ENCODE assay signal across 22 cellular contexts in the genomic region with DNA sequence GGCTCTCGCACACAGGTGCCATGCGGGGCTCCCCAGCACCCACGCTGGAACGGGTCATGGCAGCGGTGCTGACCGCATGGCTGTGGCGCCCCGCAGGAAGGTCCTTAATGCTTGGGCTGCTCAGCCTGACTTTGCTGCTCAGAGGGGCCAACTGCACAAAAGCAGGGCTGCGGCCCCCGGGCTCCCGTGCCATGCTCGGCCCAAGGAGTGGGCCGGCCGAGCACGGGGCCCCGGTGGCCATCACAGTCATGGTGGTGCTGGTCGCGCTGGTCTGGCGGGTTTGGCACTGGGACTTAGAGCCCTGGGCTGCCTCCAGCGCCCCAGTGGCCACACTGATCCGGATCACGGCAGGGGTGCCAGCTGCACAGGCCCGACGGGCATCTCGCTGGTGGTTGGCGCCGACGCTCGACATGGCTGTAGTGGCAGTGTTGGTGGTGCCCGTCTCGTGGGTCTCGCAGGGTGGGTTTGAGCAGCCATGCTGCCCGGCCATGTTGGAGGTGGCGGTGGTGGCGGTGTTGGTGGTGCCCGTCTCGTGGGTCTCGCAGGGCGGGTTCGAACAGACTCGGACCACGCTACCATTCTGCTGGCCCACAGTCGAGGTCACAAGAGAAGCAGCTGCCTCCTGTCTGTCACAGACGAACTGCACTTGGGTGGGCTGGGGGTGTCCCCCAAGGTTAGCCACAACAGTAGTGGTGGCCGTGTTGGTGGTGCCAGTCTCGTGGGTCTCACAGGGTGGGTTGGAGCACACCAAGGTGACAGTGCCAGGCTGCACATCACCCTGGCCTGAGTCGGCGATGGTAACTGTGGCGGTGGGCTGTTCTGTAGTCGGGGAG. TPM values are rescaled to one million over a fixed set of nuclear protein-coding genes. Genes with fewer than 3 reads are reported as not detected.
DNase-seq lines count a peak whose midpoint lies in the region; TF ChIP-seq lines count a peak whose summit lies in the region.
"Had no signal": no experiment of that assay in that cellular context is flagged by ENCODE, and none has a peak within 500 bp of the region (broad histone marks: within the 10 kb centered on the region; RNA-seq: fewer than 3 reads in every experiment).

No MANE protein-coding gene starts in this region.

- peaks cover 0 to 4% (median 0%) of the 10 kb centered on the region in 7 donors for H3K9me3 Mint-ChIP-seq in CD14-positive monocyte
- H3K9me3 Mint-ChIP-seq in H9, result no peaks in the 10 kb centered on the region; a peak in 1 of 5 replicates
- H3K9me3 Mint-ChIP-seq in endodermal cell, result no peaks in the 10 kb centered on the region
- H3K9me3 Mint-ChIP-seq: activated naive CD8-positive, alpha-beta T cell treated with anti-CD3 and anti-CD28 coated beads, Interleukin-2, amount 10 ng/mL, durations not matched to agents 7 days and 5 days; activated T-helper 17 cell treated with anti-CD3 and anti-CD28 coated beads, Interleukin-2, amount 50 U/mL, for 72 hours; CD8-positive, alpha-beta T cell; naive thymus-derived CD4-positive, alpha-beta T cell; stimulated activated memory B cell treated with anti-CD40 and anti-IgM and Interleukin-4, amounts not matched to agents 10 μg/mL and 1 μg/mL and 100 μg/mL, for 72 hours had no signal

- H2AK5ac ChIP-seq in H9 (ENCODE audit: insufficient read length, low read length), result no peak overlapping the region

- H3K4me1 Mint-ChIP-seq in CD14-positive monocyte (no peaks in the 10 kb centered on the region), H9 (peaks cover 0 to 6% of the 10 kb centered on the region in 2 experiments; a peak in 1 of 4 replicates), endodermal cell (no peaks in the 10 kb centered on the region)
- H3K4me1 Mint-ChIP-seq: activated T-helper 17 cell treated with anti-CD3 and anti-CD28 coated beads, Interleukin-2, amount 50 U/mL, for 72 hours; stimulated activated memory B cell treated with anti-CD40 and anti-IgM and Interleukin-4, amounts not matched to agents 10 μg/mL and 1 μg/mL and 100 μg/mL, for 72 hours had no signal

- no peak overlapping the region for H3K4ac ChIP-seq in H9 (ENCODE audit: low read depth, low read length)

- H3K56ac ChIP-seq in H9 (ENCODE audit: insufficient read length, low read depth, low read length), result no peak overlapping the region

- no peak overlapping the region for H3K23ac ChIP-seq in H9 (ENCODE audit: insufficient read length, low read depth, low read length)

- H3K27ac ChIP-seq in H9 (ENCODE audit: insufficient read length, low read depth, low read length) (no peak overlapping the region), endodermal cell (ENCODE audit: low read depth, low read length) (no peak overlapping the region), rectal smooth muscle tissue (ENCODE audit: low read depth, low read length) (peak overlapping the region; percentile 95), brain microvascular endothelial cell (no peak overlapping the region)
- H3K27ac ChIP-seq: hepatocyte, SJCRH30 had no signal

- no peak overlapping the region for H2BK5ac ChIP-seq in H9 (ENCODE audit: insufficient read length, low read length)

- H3K4me2 ChIP-seq in H9 (ENCODE audit: insufficient read depth, insufficient read length, low read length), result no peak overlapping the region
- H3K4me2 ChIP-seq: hepatocyte had no signal

- H3K36me3 ChIP-seq in endodermal cell (ENCODE audit: control insufficient read depth, insufficient read depth, low read length) (peaks cover 34% of the 10 kb centered on the region), rectal smooth muscle tissue (ENCODE audit: control insufficient read depth, insufficient read depth, low read length) (peaks cover 50% of the 10 kb centered on the region), brain microvascular endothelial cell (replicated peaks) (peaks cover 83% of the 10 kb centered on the region)

- no peak overlapping the region for H3T11ph ChIP-seq in H9 (ENCODE audit: low read length)

- TF ChIP-seq CTCF in CD14-positive monocyte (IDR thresholded peaks at IDR 0.05), result no peak
- TF ChIP-seq CTCF in H9 (conservative IDR thresholded peaks at IDR 0.05), result no peak
- TF ChIP-seq CTCF in endodermal cell (conservative IDR thresholded peaks at IDR 0.05), result no peak
- no peak for TF ChIP-seq CTCF in brain microvascular endothelial cell (IDR thresholded peaks at IDR 0.05; ENCODE audit: low read depth, low read length, missing control alignments)

- H2BK20ac ChIP-seq in H9 (ENCODE audit: low read depth, low read length, poor library complexity, severe bottlenecking), result no peak overlapping the region

- no peak overlapping the region for H3K14ac ChIP-seq in H9 (ENCODE audit: insufficient read depth, low read length)

- no peaks in the 10 kb centered on the region for H3K79me1 ChIP-seq in H9 (ENCODE audit: insufficient read depth, low read depth, low read length, poor library complexity, severe bottlenecking)

- H3K27me3 Mint-ChIP-seq in CD14-positive monocyte (ENCODE audit: low read depth in 3 of 3), result peaks cover 0 to 8% (median 0%) of the 10 kb centered on the region in 3 donors
- no peaks in the 10 kb centered on the region for H3K27me3 Mint-ChIP-seq in H9 (ENCODE audit: low read depth)
- H3K27me3 Mint-ChIP-seq in endodermal cell (ENCODE audit: insufficient read depth), result no peaks in the 10 kb centered on the region
- H3K27me3 Mint-ChIP-seq: activated naive CD8-positive, alpha-beta T cell treated with anti-CD3 and anti-CD28 coated beads, Interleukin-2, amount 10 ng/mL, durations not matched to agents 7 days and 5 days; activated T-helper 17 cell treated with anti-CD3 and anti-CD28 coated beads, Interleukin-2, amount 50 U/mL, for 72 hours; naive thymus-derived CD4-positive, alpha-beta T cell; stimulated activated memory B cell treated with anti-CD40 and anti-IgM and Interleukin-4, amounts not matched to agents 10 μg/mL and 1 μg/mL and 100 μg/mL, for 72 hours had no signal

- no peaks in the 10 kb centered on the region for H4K20me1 ChIP-seq in H9 (ENCODE audit: control insufficient read depth, insufficient read depth, insufficient read length)

- no peak overlapping the region for H3K18ac ChIP-seq in H9 (ENCODE audit: insufficient read length, low read depth, low read length)

- no peak for DNase-seq in CD14-positive monocyte (ENCODE audit: low spot score)
- DNase-seq in H9, result no peak
- no peak for DNase-seq in endodermal cell
- DNase-seq in brain microvascular endothelial cell, result no peak
- DNase-seq in superior temporal gyrus (ENCODE audit: extremely low spot score), result no peak
- no peak for DNase-seq in NOMO-1 treated with DMSO at 0.1 percent for 48 hours (lab: John Stamatoyannopoulos, UW; ENCODE audit: unreplicated experiment)
- DNase-seq: activated CD4-positive, alpha-beta T cell treated with anti-CD3 and anti-CD28 coated beads for 1 hour; activated naive CD8-positive, alpha-beta T cell treated with anti-CD3 and anti-CD28 coated beads, Interleukin-2, amount 10 ng/mL, durations not matched to agents 7 days and 5 days; CD8-positive, alpha-beta T cell; cerebellar nuclear complex; effector CD4-positive, alpha-beta T cell; MG63; naive thymus-derived CD4-positive, alpha-beta T cell; NCI-H1417 treated with DMSO at 0.1 percent for 48 hours; occipital lobe; Peyer's patch; SJCRH30; stimulated activated CD4-positive, alpha-beta T cell treated with anti-CD3 and anti-CD28 coated beads, Interleukin-2, amount 100 ng/mL, for 48 hours had no signal

- H4K91ac ChIP-seq in H9 (ENCODE audit: insufficient read length, low read depth, low read length), result no peak overlapping the region

- no peaks in the 10 kb centered on the region for H3K79me2 ChIP-seq in H9 (ENCODE audit: insufficient read depth, low read length)
- H3K79me2 ChIP-seq: hepatocyte had no signal

- intact Hi-C loops in CD14-positive monocyte (cut with micrococcal nuclease), result loop anchor here (5.0 to 10.0 kb wide), 3 partner anchors 38 to 193 kb away; a partner anchor contains a TSS

- H3K27ac Mint-ChIP-seq in CD14-positive monocyte (peak overlapping the region in 5 of 7 donors; percentile 26 to 81 (median 63)), H9 (peak overlapping the region in 2 of 3 experiments; percentile 58 to 72; a peak in 1 of 7 replicates), endodermal cell (peak overlapping the region; percentile 55)
- H3K27ac Mint-ChIP-seq: activated naive CD8-positive, alpha-beta T cell treated with anti-CD3 and anti-CD28 coated beads, Interleukin-2, amount 10 ng/mL, durations not matched to agents 7 days and 5 days; activated T-helper 17 cell treated with anti-CD3 and anti-CD28 coated beads, Interleukin-2, amount 50 U/mL, for 72 hours; CD8-positive, alpha-beta T cell had no signal

- no peak overlapping the region for H2AFZ ChIP-seq in H9 (ENCODE audit: low read length)
- H2AFZ ChIP-seq: hepatocyte had no signal

- H4K8ac ChIP-seq in H9 (replicated peaks; ENCODE audit: insufficient read length, low read depth, low read length), result no peak overlapping the region

- H4K5ac ChIP-seq in H9 (ENCODE audit: insufficient read length, low read depth, low read length), result no peak overlapping the region

- H3K27me3 ChIP-seq in H9 (ENCODE audit: insufficient read depth, low read length) (no peaks in the 10 kb centered on the region), endodermal cell (ENCODE audit: control insufficient read depth, insufficient read depth, low read length, poor library complexity, severe bottlenecking) (no peaks in the 10 kb centered on the region), rectal smooth muscle tissue (ENCODE audit: control insufficient read depth, insufficient read depth, low read length) (no peaks in the 10 kb centered on the region), brain microvascular endothelial cell (replicated peaks) (no peaks in the 10 kb centered on the region)
- H3K27me3 ChIP-seq: hepatocyte, MG63, Peyer's patch, SJCRH30 had no signal

- H3K4me3 Mint-ChIP-seq in CD14-positive monocyte, result no peak overlapping the region
- H3K4me3 Mint-ChIP-seq in H9, result no peak overlapping the region
- no peak overlapping the region for H3K4me3 Mint-ChIP-seq in endodermal cell
- H3K4me3 Mint-ChIP-seq: activated naive CD8-positive, alpha-beta T cell treated with anti-CD3 and anti-CD28 coated beads, Interleukin-2, amount 10 ng/mL, durations not matched to agents 7 days and 5 days; activated T-helper 17 cell treated with anti-CD3 and anti-CD28 coated beads, Interleukin-2, amount 50 U/mL, for 72 hours; CD8-positive, alpha-beta T cell; naive thymus-derived CD4-positive, alpha-beta T cell; stimulated activated memory B cell treated with anti-CD40 and anti-IgM and Interleukin-4, amounts not matched to agents 10 μg/mL and 1 μg/mL and 100 μg/mL, for 72 hours had no signal

- no peaks in the 10 kb centered on the region for H3K4me1 ChIP-seq in H9 (ENCODE audit: insufficient read depth, low read length)
- no peaks in the 10 kb centered on the region for H3K4me1 ChIP-seq in endodermal cell (ENCODE audit: control insufficient read depth, insufficient read depth, low read length)
- peaks cover 11% of the 10 kb centered on the region for H3K4me1 ChIP-seq in rectal smooth muscle tissue (ENCODE audit: control insufficient read depth, insufficient read depth, low read length)
- H3K4me1 ChIP-seq: SJCRH30 had no signal

- no CpG with 5 or more reads among the region's 50 CpGs for WGBS in H9 (ENCODE audit: extremely low coverage, insufficient read length, low lambda C conversion rate)
- WGBS in endodermal cell (ENCODE audit: insufficient coverage in 1 of 2, insufficient read length in 1 of 2), 2 experiments, result 97 to 100% methylated on average over 3 to 49 of the region's 50 CpGs

- H3K9me3 ChIP-seq in H9 (ENCODE audit: control insufficient read depth, low read depth, low read length) (peaks cover 5% of the 10 kb centered on the region), endodermal cell (ENCODE audit: control insufficient read depth, low read length) (no peaks in the 10 kb centered on the region)
- H3K9me3 ChIP-seq: MG63, Peyer's patch, SJCRH30 had no signal

- H3K4me3 ChIP-seq in endodermal cell (ENCODE audit: low read length), result no peak overlapping the region
- no peak overlapping the region for H3K4me3 ChIP-seq in rectal smooth muscle tissue (ENCODE audit: low read length)
- no peak overlapping the region for H3K4me3 ChIP-seq in brain microvascular endothelial cell (ENCODE audit: low read depth, low read length)
- H3K4me3 ChIP-seq: hepatocyte, MG63, Peyer's patch, SJCRH30 had no signal

- no peaks in the 10 kb centered on the region for H3K23me2 ChIP-seq in H9 (ENCODE audit: insufficient read length, low read depth, low read length, poor library complexity, severe bottlenecking)

- in situ Hi-C loops in brain microvascular endothelial cell (cut with HindIII; ENCODE audit: low pct_ligation_motif_present, low sequenced_read_pairs), result no loop called here

- H2BK15ac ChIP-seq in H9 (ENCODE audit: low read depth, low read length), result no peak overlapping the region

- no peak overlapping the region for H2BK120ac ChIP-seq in H9 (ENCODE audit: low read depth, low read length, poor library complexity, severe bottlenecking)

- H2BK12ac ChIP-seq in H9 (ENCODE audit: insufficient read length, low read depth, low read length), result no peak overlapping the region

- no peak overlapping the region for H3K9ac ChIP-seq in H9 (ENCODE audit: extremely low read depth, insufficient read length, low read length)
- H3K9ac ChIP-seq in endodermal cell (ENCODE audit: extremely low read depth, low read length, poor library complexity, severe bottlenecking), result no peak overlapping the region
- H3K9ac ChIP-seq in rectal smooth muscle tissue (ENCODE audit: low read length), result no peak overlapping the region

- H3K36me3 Mint-ChIP-seq in CD14-positive monocyte, result peaks cover 63 to 94% of the 10 kb centered on the region in 2 donors
- peaks cover 74 to 96% (median 89%) of the 10 kb centered on the region in 3 experiments for H3K36me3 Mint-ChIP-seq in H9 (ENCODE audit: insufficient read depth in 1 of 3, low read depth in 3 of 3)
- peaks cover 87% of the 10 kb centered on the region for H3K36me3 Mint-ChIP-seq in endodermal cell (ENCODE audit: low read depth)

RNA-seq across cellular contexts. Expression of a gene that starts 10.4 kb away (rescaled TPM):
- polyA plus RNA-seq in CD14-positive monocyte, result 1 to 10 TPM; 2.7 to 3.8 TPM
- total RNA-seq in H9 (2021) (7.1 and 8.4 TPM in 2 replicates), endodermal cell (10 to 100 TPM; 12.0 to 17.5 TPM)
- polyA plus RNA-seq in endodermal cell (2013, experiment 1 of 2), result 9.5 TPM
- polyA plus RNA-seq in endodermal cell (2013, experiment 2 of 2), result 7.5 TPM

RNA-seq across cellular contexts. Expression of a gene that starts 16.8 kb away (rescaled TPM):
- polyA plus RNA-seq in CD14-positive monocyte, result 1 to 10 TPM; 1.9 to 3.8 TPM
- total RNA-seq in H9 (2021), result 137 and 144 TPM in 2 replicates
- 100 to 1,000 TPM in 1 of 2 donors, 10 to 100 TPM in 1; 93.4 to 112 TPM for total RNA-seq in endodermal cell
- polyA plus RNA-seq in endodermal cell (2013, experiment 1 of 2), result 60.4 TPM
- polyA plus RNA-seq in endodermal cell (2013, experiment 2 of 2), result 63.4 TPM

RNA-seq across cellular contexts. Expression of a gene that starts 17.7 kb away (rescaled TPM):
- polyA plus RNA-seq in CD14-positive monocyte, result 1 to 10 TPM; 2.8 to 4.9 TPM
- 1.9 and 2.7 TPM in 2 replicates for total RNA-seq in H9 (2021)
- total RNA-seq in endodermal cell, result 1 to 10 TPM; 4.8 to 8.1 TPM
- polyA plus RNA-seq in endodermal cell (2013, experiment 1 of 2), result 4.8 TPM
- 5.3 TPM for polyA plus RNA-seq in endodermal cell (2013, experiment 2 of 2)

RNA-seq across cellular contexts. Expression of a gene that starts 20.0 kb away (rescaled TPM):
- polyA plus RNA-seq in CD14-positive monocyte, result 10 to 100 TPM; 46.7 to 47.9 TPM
- total RNA-seq in H9 (2021) (101 and 103 TPM in 2 replicates), endodermal cell (10 to 100 TPM; 91.6 to 99.3 TPM)
- 99.4 TPM for polyA plus RNA-seq in endodermal cell (2013, experiment 1 of 2)
- 86.3 TPM for polyA plus RNA-seq in endodermal cell (2013, experiment 2 of 2)

RNA-seq across cellular contexts. Expression of a gene that starts 28.8 kb away (rescaled TPM):
- 10 to 100 TPM; 51.5 to 64.4 TPM for polyA plus RNA-seq in CD14-positive monocyte
- total RNA-seq in H9 (2021) (37.8 and 40.6 TPM in 2 replicates), endodermal cell (10 to 100 TPM; 56.0 to 65.0 TPM)
- 10.5 TPM for polyA plus RNA-seq in endodermal cell (2013, experiment 1 of 2)
- polyA plus RNA-seq in endodermal cell (2013, experiment 2 of 2), result 10.0 TPM
